In genomic region chr16:57194512-57194911, GRCh38 we compare ENCODE assay signal across 9 cellular contexts. TPM values are rescaled to one million over a fixed set of nuclear protein-coding genes. Genes with fewer than 3 reads are reported as not detected.
DNase-seq lines count a peak whose midpoint lies in the region; ATAC-seq lines count a peak whose summit lies in the region.
"Had no signal": no experiment of that assay in that cellular context is flagged by ENCODE, and none has a peak within 500 bp of the region (broad histone marks: within the 10 kb centered on the region; RNA-seq: fewer than 3 reads in every experiment).

No MANE protein-coding gene starts in this region.

- DNase-seq in DMS53 (lab: John Stamatoyannopoulos, UW), result peak; percentile 95
- peak; percentile 86 for DNase-seq in NCI-H226
- DNase-seq in dermis microvascular lymphatic vessel endothelial cell (ENCODE audit: low read depth in 2 of 2), result peak; percentile 73 to 89
- DNase-seq in non-pigmented ciliary epithelial cell (ENCODE audit: low read depth), result peak; percentile 87
- no peak for DNase-seq in epidermal melanocyte (ENCODE audit: insufficient read length, low spot score)
- DNase-seq in activated CD4-positive, alpha-beta T cell treated with anti-CD3 and anti-CD28 coated beads for 48 hours, result no peak
- DNase-seq in NCI-H2196 treated with DMSO at 0.1 percent for 48 hours (lab: John Stamatoyannopoulos, UW; ENCODE audit: unreplicated experiment), result no peak
- DNase-seq: posterior cingulate gyrus had no signal

- no peak for ATAC-seq in HG03520 (IDR thresholded peaks at IDR 0.05; ENCODE audit: unreplicated experiment)

RNA-seq across cellular contexts. Expression of gene RSPRY1, which starts 8.4 kb away (rescaled TPM):
- total RNA-seq in dermis microvascular lymphatic vessel endothelial cell, result 43.6 and 43.8 TPM in 2 replicates

RNA-seq across cellular contexts. Expression of gene PSME3IP1, which starts 8.7 kb away (rescaled TPM):
- total RNA-seq in dermis microvascular lymphatic vessel endothelial cell, result 50.8 and 51.0 TPM in 2 replicates

RNA-seq across cellular contexts. Expression of gene ARL2BP, which starts 50.5 kb away (rescaled TPM):
- 50.2 and 61.0 TPM in 2 replicates for total RNA-seq in dermis microvascular lymphatic vessel endothelial cell

Comparison
In these comparisons a context has a peak if more than half of its experiments do, and no peak if none do; other contexts are left out.
1. DNase-seq: peak in DMS53 (single experiment), NCI-H226 (single experiment), dermis microvascular lymphatic vessel endothelial cell (2 of 2) and non-pigmented ciliary epithelial cell (single experiment); none in epidermal melanocyte (single experiment), activated CD4-positive, alpha-beta T cell treated with anti-CD3 and anti-CD28 coated beads for 48 hours (single experiment) and NCI-H2196 treated with DMSO at 0.1 percent for 48 hours (single experiment).